9 cellular contexts compared by ENCODE assay signal in genomic region chr1:19405195-19405760, GRCh38.
DNase-seq lines count a peak whose midpoint lies in the region; ATAC-seq and TF ChIP-seq lines count a peak whose summit lies in the region.
"Had no signal": no experiment of that assay in that cellular context is flagged by ENCODE, and none has a peak within 500 bp of the region (broad histone marks: within the 10 kb centered on the region; RNA-seq: fewer than 3 reads in every experiment).

No MANE protein-coding gene starts in this region.

- peak overlapping the region in 1 of 2 donors; percentile 1 for H3K4me3 Mint-ChIP-seq in effector memory CD8-positive, alpha-beta T cell
- H3K4me3 Mint-ChIP-seq in neural crest cell: peak overlapping the region; percentile 72

- H3K9me3 Mint-ChIP-seq in effector memory CD8-positive, alpha-beta T cell: no peaks in the 10 kb centered on the region
- H3K9me3 Mint-ChIP-seq in neural crest cell: no peaks in the 10 kb centered on the region

- peak overlapping the region; percentile 86 to 89 for H3K27ac Mint-ChIP-seq in effector memory CD8-positive, alpha-beta T cell
- H3K27ac Mint-ChIP-seq in neural crest cell (ENCODE audit: unreplicated experiment): peak overlapping the region; percentile 37

- H3K36me3 Mint-ChIP-seq in effector memory CD8-positive, alpha-beta T cell (ENCODE audit: insufficient read depth): peaks cover 37% of the 10 kb centered on the region
- H3K36me3 Mint-ChIP-seq in neural crest cell (ENCODE audit: low read depth): peaks cover 3% of the 10 kb centered on the region

- peak; percentile 83 for DNase-seq in DMS153 treated with DMSO at 0.1 percent for 48 hours (lab: John Stamatoyannopoulos, UW; ENCODE audit: unreplicated experiment)
- DNase-seq in NCI-H345 (lab: John Stamatoyannopoulos, UW): peak; percentile 81
- no peak for DNase-seq in effector memory CD8-positive, alpha-beta T cell
- DNase-seq in neural crest cell (ENCODE audit: low read depth, low spot score): no peak
- DNase-seq in HCEC 1CT: no peak
- DNase-seq in erythroblast (lab: John Stamatoyannopoulos, UW): no peak
- DNase-seq: activated gamma-delta T cell had no signal

- peak; percentile 36 for TF ChIP-seq CTCF in neural crest cell (conservative IDR thresholded peaks at IDR 0.05)

- no peak for TF ChIP-seq POLR2A in erythroblast (IDR thresholded peaks at IDR 0.05; ENCODE audit: low read length)

- no peaks in the 10 kb centered on the region for H3K27me3 Mint-ChIP-seq in effector memory CD8-positive, alpha-beta T cell
- no peaks in the 10 kb centered on the region for H3K27me3 Mint-ChIP-seq in neural crest cell (ENCODE audit: low read depth)

- peaks cover 67 to 82% of the 10 kb centered on the region in 2 donors for H3K4me1 Mint-ChIP-seq in effector memory CD8-positive, alpha-beta T cell (ENCODE audit: low read depth in 2 of 2)
- peaks cover 57% of the 10 kb centered on the region for H3K4me1 Mint-ChIP-seq in neural crest cell

- no peak for ATAC-seq in effector memory CD8-positive, alpha-beta T cell (replicated peaks)
- no peak for ATAC-seq in HG03460 (IDR thresholded peaks at IDR 0.05; ENCODE audit: unreplicated experiment)
- no peak for ATAC-seq in GM21723 (IDR thresholded peaks at IDR 0.05; ENCODE audit: unreplicated experiment)

Comparison
In these comparisons a context has a peak if more than half of its experiments do, and no peak if none do; other contexts are left out.
1. DNase-seq: peak in DMS153 treated with DMSO at 0.1 percent for 48 hours (single experiment) and NCI-H345 (single experiment); none in effector memory CD8-positive, alpha-beta T cell (0 of 3), neural crest cell (single experiment), HCEC 1CT (single experiment) and erythroblast (0 of 2).